1 cellular context compared by ENCODE assay signal in genomic region chr11:16110862-16111261, GRCh38.
TF ChIP-seq lines count a peak whose summit lies in the region.

No MANE protein-coding gene starts in this region.

TF ChIP-seq in IMR-90, 13 proteins besides CTCF, POLR2A, EP300 and RAD21 (continued from another document):
- TF ChIP-seq ELK1 (IDR thresholded peaks at IDR 0.05; ENCODE audit: borderline replicate concordance, low read depth, low read length) (no peak), CEBPB (IDR thresholded peaks at IDR 0.05; ENCODE audit: low read depth, low read length) (no peak), NFE2L2 (IDR thresholded peaks at IDR 0.05; ENCODE audit: low read depth, low read length) (no peak), USF2 (IDR thresholded peaks at IDR 0.05; ENCODE audit: low read depth, low read length) (no peak)
TF ChIP-seq in IMR-90: peak in this region for 0.
